In the genomic region with DNA sequence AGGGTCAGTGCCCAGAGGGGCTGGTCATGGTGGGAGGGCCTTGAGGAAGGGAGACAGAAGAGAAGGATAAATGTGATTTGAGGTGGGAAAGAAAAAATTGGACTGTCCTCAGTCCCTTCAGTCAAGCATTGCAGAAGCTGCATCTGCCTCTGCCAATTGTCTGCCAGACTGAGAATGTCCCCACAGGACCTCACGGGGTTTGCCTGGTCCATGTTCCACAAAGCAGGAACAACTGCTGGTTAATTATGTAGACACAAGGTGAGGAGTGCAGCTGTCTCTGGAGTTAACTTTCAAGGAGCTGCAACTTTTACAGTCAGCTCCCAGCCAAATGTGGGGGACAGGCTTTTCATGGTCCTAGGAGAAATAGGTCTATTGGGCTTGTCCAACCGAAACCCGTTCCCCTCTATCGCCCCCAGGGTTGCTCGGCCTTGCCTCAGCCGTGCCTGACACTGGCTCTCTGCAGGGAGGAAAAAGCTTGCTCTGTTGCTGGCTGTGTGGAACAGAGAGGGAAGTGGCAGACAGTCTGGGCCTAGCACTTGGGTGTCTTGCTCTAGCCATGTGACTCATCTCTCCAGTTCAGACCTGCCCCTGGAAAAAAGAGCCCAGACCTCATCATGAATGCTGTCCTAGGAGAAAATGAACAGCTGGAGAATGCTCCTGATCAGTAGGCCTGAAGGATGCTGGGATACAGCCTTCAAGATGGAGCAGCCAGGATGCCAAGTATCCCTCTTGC, we compare ENCODE assay signal across 1 cellular context.
TF ChIP-seq lines count a peak whose summit lies in the region.

No MANE protein-coding gene starts in this region.

TF ChIP-seq in IMR-90, 13 proteins besides CTCF, POLR2A, EP300 and RAD21 (continued from another document):
- TF ChIP-seq BHLHE40 (IDR thresholded peaks at IDR 0.05; ENCODE audit: low read depth, low read length) (no peak), CEBPB (IDR thresholded peaks at IDR 0.05; ENCODE audit: low read depth, low read length) (no peak), MAFK (IDR thresholded peaks at IDR 0.05; ENCODE audit: low read depth, low read length) (no peak), FOS (IDR thresholded peaks at IDR 0.05; ENCODE audit: low read depth, low read length) (no peak)
- TF ChIP-seq, protein P1, sequence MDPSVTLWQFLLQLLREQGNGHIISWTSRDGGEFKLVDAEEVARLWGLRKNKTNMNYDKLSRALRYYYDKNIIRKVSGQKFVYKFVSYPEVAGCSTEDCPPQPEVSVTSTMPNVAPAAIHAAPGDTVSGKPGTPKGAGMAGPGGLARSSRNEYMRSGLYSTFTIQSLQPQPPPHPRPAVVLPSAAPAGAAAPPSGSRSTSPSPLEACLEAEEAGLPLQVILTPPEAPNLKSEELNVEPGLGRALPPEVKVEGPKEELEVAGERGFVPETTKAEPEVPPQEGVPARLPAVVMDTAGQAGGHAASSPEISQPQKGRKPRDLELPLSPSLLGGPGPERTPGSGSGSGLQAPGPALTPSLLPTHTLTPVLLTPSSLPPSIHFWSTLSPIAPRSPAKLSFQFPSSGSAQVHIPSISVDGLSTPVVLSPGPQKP (IDR thresholded peaks at IDR 0.05; ENCODE audit: borderline replicate concordance, low read depth, low read length) = no peak
